In genomic region chrX:52346462-52347165, GRCh38 we compare ENCODE assay signal across 1 cellular context.
TF ChIP-seq lines count a peak whose summit lies in the region.

No MANE protein-coding gene starts in this region.

TF ChIP-seq in H1, 55 proteins besides CTCF, POLR2A, EP300 and RAD21:
- no peak for TF ChIP-seq CREB1 (IDR thresholded peaks at IDR 0.05)
- no peak for TF ChIP-seq PHF8 (conservative IDR thresholded peaks at IDR 0.05; ENCODE audit: low read depth, low read length)
- no peak for TF ChIP-seq SIRT6 (IDR thresholded peaks at IDR 0.05; ENCODE audit: low read length)
- TF ChIP-seq SP4 (IDR thresholded peaks at IDR 0.05; ENCODE audit: low read length): no peak
- TF ChIP-seq BACH1 (IDR thresholded peaks at IDR 0.05; ENCODE audit: low read length): no peak
- TF ChIP-seq RFX5 (IDR thresholded peaks at IDR 0.05; ENCODE audit: borderline replicate concordance, low read depth, low read length): no peak
